In genomic region chr6:165637591-165637990, GRCh38 we compare ENCODE assay signal across 1 cellular context.
TF ChIP-seq lines count a peak whose summit lies in the region.

No MANE protein-coding gene starts in this region.

TF ChIP-seq in H1, 55 proteins besides CTCF, POLR2A, EP300 and RAD21:
- TF ChIP-seq TAF7 (optimal IDR thresholded peaks at IDR 0.05; ENCODE audit: borderline replicate concordance, low read depth, low read length) (no peak), BACH1 (IDR thresholded peaks at IDR 0.05; ENCODE audit: low read length) (no peak), ASH2L (IDR thresholded peaks at IDR 0.05; ENCODE audit: low read length) (no peak), CHD1 (IDR thresholded peaks at IDR 0.05; ENCODE audit: low read depth, low read length) (no peak), RXRA (IDR thresholded peaks at IDR 0.05; ENCODE audit: insufficient read depth, low read depth, low read length) (no peak), SIRT6 (IDR thresholded peaks at IDR 0.05; ENCODE audit: low read length) (no peak), ZNF274 (IDR thresholded peaks at IDR 0.05; ENCODE audit: borderline replicate concordance, extremely low read depth, low read length) (no peak), NRF1 (IDR thresholded peaks at IDR 0.05; ENCODE audit: low read depth, low read length) (no peak), GABPA (IDR thresholded peaks at IDR 0.05; ENCODE audit: borderline replicate concordance, insufficient read depth, low read length) (no peak)
